19 cellular contexts compared by ENCODE assay signal in the genomic region with DNA sequence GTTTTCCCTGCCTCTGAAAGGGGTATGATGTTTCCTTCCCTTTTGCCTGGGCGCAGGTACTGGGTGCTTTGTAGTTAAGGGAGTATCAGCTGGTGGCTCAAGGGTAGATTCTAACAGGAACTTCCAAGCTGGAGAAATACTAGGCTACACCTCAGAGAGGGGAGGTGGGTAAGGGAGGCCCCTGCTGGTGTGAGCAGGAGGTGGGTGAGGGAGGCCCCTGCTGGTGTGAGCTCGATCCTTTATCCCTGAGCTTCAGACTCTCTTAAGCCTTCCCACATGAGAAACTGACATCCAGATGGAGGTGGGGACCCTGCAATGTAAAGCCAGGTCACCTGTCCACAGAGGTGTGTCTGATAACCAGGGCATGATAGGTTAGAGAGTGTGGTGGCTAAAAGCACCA. TPM values are rescaled to one million over a fixed set of nuclear protein-coding genes. Genes with fewer than 3 reads are reported as not detected.
DNase-seq lines count a peak whose midpoint lies in the region; ATAC-seq, FAIRE-seq and TF ChIP-seq lines count a peak whose summit lies in the region.
"Had no signal": no experiment of that assay in that cellular context is flagged by ENCODE, and none has a peak within 500 bp of the region (broad histone marks: within the 10 kb centered on the region; RNA-seq: fewer than 3 reads in every experiment).

No MANE protein-coding gene starts in this region.

- H3K4me3 Mint-ChIP-seq in WTC11: no peak overlapping the region
- H3K4me3 Mint-ChIP-seq: HFFc6 had no signal

- H2AFZ ChIP-seq in HCT116 (ENCODE audit: low read depth, low read length, poor library complexity, severe bottlenecking): no peak overlapping the region

- no peak for FAIRE-seq in A549 (lab: Jason Lieb, UNC)
- FAIRE-seq: HTR-8/SVneo had no signal

- no peaks in the 10 kb centered on the region for H3K36me3 Mint-ChIP-seq in WTC11

- in situ Hi-C loops in G401 (cut with HindIII; ENCODE audit: low sequenced_read_pairs): no loop called here

- H3K4me1 ChIP-seq in A549 (no peaks in the 10 kb centered on the region), HCT116 (ENCODE audit: control insufficient read depth in 1 of 2, insufficient read depth in 2 of 2, low read length in 2 of 2) (no peaks in the 10 kb centered on the region)

- H3K4me3 ChIP-seq in A549 (no peak overlapping the region), HCT116 (replicated peaks in 1 of 2; ENCODE audit: low read depth in 1 of 2, low read length in 2 of 2) (no peak overlapping the region), fibroblast of villous mesenchyme (ENCODE audit: low read depth, low read length) (no peak overlapping the region), MG63 (no peak overlapping the region)

- RAD21 ChIA-PET in HCT116 (lab: Charles Lee; ENCODE audit: low non-redundant PET in 1 of 2, low total read pairs in 2 of 2, uncharacterized antibody in 2 of 2, unreplicated experiment in 2 of 2): no interaction called here

- H3K27me3 ChIP-seq in HCT116 (ENCODE audit: insufficient read depth, low read length) (peaks cover 28% of the 10 kb centered on the region), MG63 (peaks cover 41% of the 10 kb centered on the region)

- peaks cover 12% of the 10 kb centered on the region for H3K4me1 Mint-ChIP-seq in WTC11

- no peak for TF ChIP-seq POLR2A in A549 (IDR thresholded peaks at IDR 0.05; ENCODE audit: low read length)
- no peak for TF ChIP-seq POLR2A in HCT116 (IDR thresholded peaks at IDR 0.05; ENCODE audit: borderline replicate concordance, extremely low read depth, insufficient read depth, insufficient read length)

- DNase-seq in A549 (ENCODE audit: low read depth in 1 of 2, low spot score in 1 of 2) (no peak), HCT116 (ENCODE audit: low read depth, low spot score) (no peak), WTC11 (ENCODE audit: low spot score) (no peak), fibroblast of villous mesenchyme (ENCODE audit: low read depth) (peak; percentile 6), MG63 (no peak), G401 (ENCODE audit: low spot score) (no peak), HK-2 (ENCODE audit: unreplicated experiment) (no peak)
- DNase-seq: C1 segment of cervical spinal cord, EL, HFFc6, NCI-H1417 treated with DMSO at 0.1 percent for 48 hours, NCI-H1930, NCI-H2171, NCI-H446 treated with DMSO at 0.1 percent for 48 hours, RPMI8226, SIG-M5 had no signal

- H3K4me2 ChIP-seq in A549 (no peak overlapping the region), HCT116 (ENCODE audit: low read length) (no peak overlapping the region)

- no peak overlapping the region for H3K27ac ChIP-seq in A549
- no peak overlapping the region for H3K27ac ChIP-seq in HCT116 (ENCODE audit: low read depth, low read length)

- H3K36me3 ChIP-seq in HCT116 (ENCODE audit: control insufficient read depth in 1 of 2, insufficient read depth in 2 of 2, low read length in 2 of 2): no peaks in the 10 kb centered on the region
- H3K36me3 ChIP-seq in MG63: no peaks in the 10 kb centered on the region

- H3K9me2 ChIP-seq in HCT116 (ENCODE audit: insufficient read depth): no peaks in the 10 kb centered on the region

- TF ChIP-seq EP300 in A549 (IDR thresholded peaks at IDR 0.05): no peak

- CTCF ChIA-PET in A549 (lab: Yijun Ruan, JAX) (interaction anchor here (0.8 to 1.4 kb wide), 7 partner anchors 9 to 389 kb away, joined by 3 to 4 read pairs (median 3); no protein-coding TSS in a partner anchor), HCT116 (lab: Charles Lee) (no interaction called here), WTC11 (lab: Charles Lee) (interaction anchor here (0.7 to 1.9 kb wide), 12 partner anchors 11 to 360 kb away, joined by 3 to 10 read pairs (median 4); no protein-coding TSS in a partner anchor)

- H4K20me1 ChIP-seq in HCT116 (ENCODE audit: insufficient read depth): no peaks in the 10 kb centered on the region

- POLR2A ChIA-PET in A549 (lab: Yijun Ruan, JAX): no interaction called here
- POLR2A ChIA-PET in HCT116 (lab: Charles Lee): interaction anchor here (0.6 kb wide), 1 partner anchor 23 kb away, joined by 3 read pairs; no protein-coding TSS in a partner anchor
- POLR2A ChIA-PET in WTC11 (lab: Charles Lee): no interaction called here

- peaks cover 37% of the 10 kb centered on the region for H3K27me3 Mint-ChIP-seq in WTC11 (ENCODE audit: low read depth)

- H3K9me3 ChIP-seq in A549: no peaks in the 10 kb centered on the region
- no peaks in the 10 kb centered on the region for H3K9me3 ChIP-seq in HCT116 (ENCODE audit: control insufficient read depth in 1 of 2, insufficient read depth in 1 of 2, low read depth in 1 of 2, low read length in 2 of 2)
- no peaks in the 10 kb centered on the region for H3K9me3 ChIP-seq in MG63

- no peak overlapping the region for H3K9ac ChIP-seq in HCT116 (ENCODE audit: low read length)

- peak in 1 of 2 experiments; percentile 56; a peak in 3 of 6 replicates for ATAC-seq in A549
- peak; percentile 54; the same call in 1 of the 2 replicates for ATAC-seq in HCT116
- ATAC-seq in WTC11: peak; percentile 55
- ATAC-seq in HG03039 (IDR thresholded peaks at IDR 0.05; ENCODE audit: unreplicated experiment): no peak

- H3K79me2 ChIP-seq in HCT116 (ENCODE audit: insufficient read depth, low read length): no peaks in the 10 kb centered on the region

- BruUV-seq in HCT116 (replicated peaks; lab: Mats Ljungman, UMichigan): no TSS peak

- no peaks in the 10 kb centered on the region for H3K9me3 Mint-ChIP-seq in WTC11
- H3K9me3 Mint-ChIP-seq: HFFc6 had no signal

- intact Hi-C loops in HCT116 (cut with micrococcal nuclease): no loop called here

- WGBS in A549 (ENCODE audit: missing lambda C conversion rate): 57% methylated on average over 2 of the region's 2 CpGs

- TF ChIP-seq RAD21 in A549 (conservative IDR thresholded peaks at IDR 0.05 in 1 of 2, IDR thresholded peaks at IDR 0.05 in 1 of 2): peak in 1 of 2 experiments; percentile 34; a peak in 3 of 5 replicates
- peak; percentile 5; the same call in 1 of the 2 replicates for TF ChIP-seq RAD21 in HCT116 (IDR thresholded peaks at IDR 0.05; ENCODE audit: low read depth)

- TF ChIP-seq CTCF in A549 (IDR thresholded peaks at IDR 0.05) (no peak), HCT116 (IDR thresholded peaks at IDR 0.05 in 2 of 3, conservative IDR thresholded peaks at IDR 0.05 in 1 of 3; ENCODE audit: borderline replicate concordance in 1 of 3, insufficient read depth in 1 of 3, low read depth in 2 of 3, low read length in 2 of 3) (peak in 1 of 3 experiments; percentile 13; a peak in 2 of 6 replicates), WTC11 (IDR thresholded peaks at IDR 0.05) (no peak), fibroblast of villous mesenchyme (IDR thresholded peaks at IDR 0.05; ENCODE audit: insufficient read depth, low read depth, low read length) (peak; percentile 18)

- H3K27ac Mint-ChIP-seq in WTC11: no peak overlapping the region
- H3K27ac Mint-ChIP-seq: HFFc6 had no signal

TF ChIP-seq in A549, 52 proteins besides CTCF, POLR2A, EP300 and RAD21:
- TF ChIP-seq CBX8 (IDR thresholded peaks at IDR 0.05): no peak
- TF ChIP-seq, protein P1, sequence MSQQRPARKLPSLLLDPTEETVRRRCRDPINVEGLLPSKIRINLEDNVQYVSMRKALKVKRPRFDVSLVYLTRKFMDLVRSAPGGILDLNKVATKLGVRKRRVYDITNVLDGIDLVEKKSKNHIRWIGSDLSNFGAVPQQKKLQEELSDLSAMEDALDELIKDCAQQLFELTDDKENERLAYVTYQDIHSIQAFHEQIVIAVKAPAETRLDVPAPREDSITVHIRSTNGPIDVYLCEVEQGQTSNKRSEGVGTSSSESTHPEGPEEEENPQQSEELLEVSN (IDR thresholded peaks at IDR 0.05; ENCODE audit: borderline replicate concordance, low read depth): no peak
- 0 out of 3 replicates have a peak, but pooled peaks have one; percentile 17 for TF ChIP-seq SMC3 (IDR thresholded peaks at IDR 0.05)

TF ChIP-seq in HCT116, 20 proteins besides CTCF, POLR2A, EP300 and RAD21:
- TF ChIP-seq FOSL1 (IDR thresholded peaks at IDR 0.05; ENCODE audit: low read depth) (no peak), EZH2 (IDR thresholded peaks at IDR 0.05) (no peak), SIN3A (IDR thresholded peaks at IDR 0.05; ENCODE audit: low read depth) (no peak)

TF ChIP-seq in WTC11, 78 proteins besides CTCF, POLR2A, EP300 and RAD21 (continues in another document):
- no peak for TF ChIP-seq JAZF1 (CRISPR knock-in tag; IDR thresholded peaks at IDR 0.05)
- TF ChIP-seq, protein P2, sequence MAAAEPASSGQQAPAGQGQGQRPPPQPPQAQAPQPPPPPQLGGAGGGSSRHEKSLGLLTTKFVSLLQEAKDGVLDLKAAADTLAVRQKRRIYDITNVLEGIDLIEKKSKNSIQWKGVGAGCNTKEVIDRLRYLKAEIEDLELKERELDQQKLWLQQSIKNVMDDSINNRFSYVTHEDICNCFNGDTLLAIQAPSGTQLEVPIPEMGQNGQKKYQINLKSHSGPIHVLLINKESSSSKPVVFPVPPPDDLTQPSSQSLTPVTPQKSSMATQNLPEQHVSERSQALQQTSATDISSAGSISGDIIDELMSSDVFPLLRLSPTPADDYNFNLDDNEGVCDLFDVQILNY (CRISPR knock-in tag; IDR thresholded peaks at IDR 0.05): no peak
- TF ChIP-seq, protein P3, sequence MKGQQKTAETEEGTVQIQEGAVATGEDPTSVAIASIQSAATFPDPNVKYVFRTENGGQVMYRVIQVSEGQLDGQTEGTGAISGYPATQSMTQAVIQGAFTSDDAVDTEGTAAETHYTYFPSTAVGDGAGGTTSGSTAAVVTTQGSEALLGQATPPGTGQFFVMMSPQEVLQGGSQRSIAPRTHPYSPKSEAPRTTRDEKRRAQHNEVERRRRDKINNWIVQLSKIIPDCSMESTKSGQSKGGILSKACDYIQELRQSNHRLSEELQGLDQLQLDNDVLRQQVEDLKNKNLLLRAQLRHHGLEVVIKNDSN (CRISPR knock-in tag; IDR thresholded peaks at IDR 0.05): no peak

RNA-seq across cellular contexts. Expression of gene CYP2B6, which starts 32.1 kb away (rescaled TPM):
- polyA plus RNA-seq in A549 (2011; rRNA removed): 0.04 TPM in 1 of 2 replicates, not detected in the other
- polyA plus RNA-seq in A549 (2012; cell fraction: cytosol; rRNA removed): not detected in 2 replicates
- polyA plus RNA-seq in A549 (2012; cell fraction: nucleus; rRNA removed): not detected in 2 replicates
- polyA plus RNA-seq in A549 (2017; fragmentation: RNase III; extraction: RNeasy Plus Mini Kit Qiagen cat#74134 plus additional on column Dnase treatment): not detected in 3 replicates
- 0.19 and 0.21 TPM in 2 replicates for polyA minus RNA-seq in A549 (2011; rRNA and poly(A)+ RNA removed)
- 0.74 TPM for total RNA-seq in HCT116 (2021; ENCODE audit: unreplicated experiment)
- not detected in 2 replicates for polyA plus RNA-seq in HCT116 (2012)
- total RNA-seq in WTC11 (2021): 6.7 to 10.3 TPM (median 8.4 TPM) in 3 replicates
- not detected in 2 replicates for total RNA-seq in fibroblast of villous mesenchyme
- not detected in 2 replicates for total RNA-seq in MG63 (2014; rRNA removed; shearing (Covaris generic); ENCODE audit: low replicate concordance)
- not detected in 2 replicates for total RNA-seq in G401 (2014; rRNA removed; shearing (Covaris generic))
- total RNA-seq: A673, HFFc6 had no signal
